ENCODE assay signal across 8 cellular contexts in genomic region chr2:230713331-230714121, GRCh38. TPM values are rescaled to one million over a fixed set of nuclear protein-coding genes. Genes with fewer than 3 reads are reported as not detected.
A peak's percentile ranks its signal among the peaks of the same experiment; 100 is the strongest.
DNase-seq lines count a peak whose midpoint lies in the region; ATAC-seq and TF ChIP-seq lines count a peak whose summit lies in the region.

No MANE protein-coding gene starts in this region.

- ATAC-seq in GM21526 (IDR thresholded peaks at IDR 0.05; ENCODE audit: low FRiP score, unreplicated experiment) (peak; percentile 22), left lobe of liver (peak; percentile 59)

- H3K27ac ChIP-seq in CD8-positive, alpha-beta memory T cell (ENCODE audit: low read depth, low read length), result peak overlapping the region; percentile 71
- H3K27ac ChIP-seq in Karpas-422 (ENCODE audit: low read length), result peak overlapping the region; percentile 46
- H3K27ac ChIP-seq in colonic mucosa, result peak overlapping the region; percentile 97

- no peaks in the 10 kb centered on the region for H3K36me3 ChIP-seq in CD8-positive, alpha-beta memory T cell (ENCODE audit: insufficient read depth, low read length)
- H3K36me3 ChIP-seq in Karpas-422 (ENCODE audit: insufficient read depth, low read length), result no peaks in the 10 kb centered on the region
- H3K36me3 ChIP-seq in colonic mucosa, result no peaks in the 10 kb centered on the region

- H3K79me2 ChIP-seq in Karpas-422 (ENCODE audit: low read length), result peaks cover 56% of the 10 kb centered on the region

- H3K27ac Mint-ChIP-seq in CD8-positive, alpha-beta memory T cell, result peak overlapping the region; percentile 86 to 100 (median 96)

- TF ChIP-seq CTCF in colonic mucosa (IDR thresholded peaks at IDR 0.05), result no peak

- H3K9me2 ChIP-seq in Karpas-422 (replicated peaks; ENCODE audit: insufficient read depth, low read length), result no peaks in the 10 kb centered on the region

- H3K9me3 ChIP-seq in CD8-positive, alpha-beta memory T cell (ENCODE audit: low read length), result no peaks in the 10 kb centered on the region
- no peaks in the 10 kb centered on the region for H3K9me3 ChIP-seq in Karpas-422 (ENCODE audit: low read length)
- H3K9me3 ChIP-seq in colonic mucosa, result no peaks in the 10 kb centered on the region

- CTCF ChIA-PET in CD8-positive, alpha-beta memory T cell (lab: Charles Lee), result interaction anchor here (0.7 to 3.5 kb wide), 21 partner anchors 9 to 110 kb away, joined by 3 to 34 read pairs (median 4); no protein-coding TSS in a partner anchor

- H3K4me1 Mint-ChIP-seq in CD8-positive, alpha-beta memory T cell, result peaks cover 42 to 54% (median 50%) of the 10 kb centered on the region in 3 donors

- POLR2A ChIA-PET in CD8-positive, alpha-beta memory T cell (lab: Charles Lee), result interaction anchor here (0.6 to 2.1 kb wide), 9 partner anchors 9 to 111 kb away, joined by 3 to 12 read pairs (median 4); no protein-coding TSS in a partner anchor

- H3K27me3 ChIP-seq in CD8-positive, alpha-beta memory T cell (ENCODE audit: insufficient read depth, low read length, poor library complexity, severe bottlenecking), result no peaks in the 10 kb centered on the region
- no peaks in the 10 kb centered on the region for H3K27me3 ChIP-seq in Karpas-422 (ENCODE audit: low read length)
- H3K27me3 ChIP-seq in colonic mucosa, result no peaks in the 10 kb centered on the region

- peak overlapping the region; percentile 96 for H3K4me3 ChIP-seq in CD8-positive, alpha-beta memory T cell (ENCODE audit: low read length)
- peak overlapping the region; percentile 79 for H3K4me3 ChIP-seq in Karpas-422 (ENCODE audit: low read length)
- peak overlapping the region; percentile 98 for H3K4me3 ChIP-seq in colonic mucosa

- intact Hi-C loops in colonic mucosa (cut with DNase I), result loop anchor here (5.0 kb wide), 1 partner anchor 84 kb away; no protein-coding TSS in a partner anchor

- peak overlapping the region; percentile 82 for H3K9ac ChIP-seq in Karpas-422 (ENCODE audit: low read length)
- peak overlapping the region; percentile 80 to 99 for H3K9ac ChIP-seq in colonic mucosa (ENCODE audit: low read depth in 2 of 2, low read length in 2 of 2)

- H3K4me1 ChIP-seq in CD8-positive, alpha-beta memory T cell (ENCODE audit: insufficient read depth, low read length), result peaks cover 45% of the 10 kb centered on the region
- H3K4me1 ChIP-seq in Karpas-422 (ENCODE audit: low read length), result peaks cover 44% of the 10 kb centered on the region
- H3K4me1 ChIP-seq in colonic mucosa, result peaks cover 17% of the 10 kb centered on the region

- DNase-seq in CD8-positive, alpha-beta memory T cell, result peak; percentile 10 to 58 (median 19)
- DNase-seq in Karpas-422 (peak; percentile 67), colonic mucosa (peak; percentile 67), left lobe of liver (ENCODE audit: low spot score) (peak; percentile 64), SKM-1 (lab: John Stamatoyannopoulos, UW; ENCODE audit: unreplicated experiment) (no peak)
- peak; percentile 53 for DNase-seq in activated CD4-positive, CD25-positive, alpha-beta regulatory T cell treated with anti-CD3 and anti-CD28 coated beads, Interleukin-2, amount 50 U/mL, for 72 hours
- peak; percentile 26 to 36 for DNase-seq in stimulated activated CD4-positive, alpha-beta T cell treated with anti-CD3 and anti-CD28 coated beads, Interleukin-2, amount 100 ng/mL, for 48 hours

- H3K4me2 ChIP-seq in Karpas-422 (ENCODE audit: low read depth, low read length, poor library complexity, severe bottlenecking), result peak overlapping the region; percentile 95

- no peaks in the 10 kb centered on the region for H3K9me3 Mint-ChIP-seq in CD8-positive, alpha-beta memory T cell

- H4K20me1 ChIP-seq in Karpas-422 (ENCODE audit: insufficient read depth, low read depth, low read length), result peaks cover 29% of the 10 kb centered on the region; the same call in 1 of the 2 replicates

- H3K4me3 Mint-ChIP-seq in CD8-positive, alpha-beta memory T cell, result peak overlapping the region; percentile 91 to 100 (median 94)

- H3K27me3 Mint-ChIP-seq in CD8-positive, alpha-beta memory T cell, result no peaks in the 10 kb centered on the region

- H3K36me3 Mint-ChIP-seq in CD8-positive, alpha-beta memory T cell, result peaks cover 0 to 24% (median 0%) of the 10 kb centered on the region in 3 donors

- H2AFZ ChIP-seq in Karpas-422 (ENCODE audit: low read length), result no peak overlapping the region

RNA-seq across cellular contexts. Expression of gene CAB39, which starts 0.9 kb away (rescaled TPM):
- total RNA-seq in CD8-positive, alpha-beta memory T cell, result 100 to 1,000 TPM; 136 to 147 TPM
- 80.8 TPM for polyA plus RNA-seq in CD8-positive, alpha-beta memory T cell
- total RNA-seq in Karpas-422 (2014; rRNA removed; shearing (Covaris generic); ENCODE audit: low replicate concordance), result 45.5 and 89.3 TPM in 2 replicates
- total RNA-seq in colonic mucosa, result 100 to 1,000 TPM in 1 of 2 donors, 10 to 100 TPM in 1; 87.8 to 121 TPM
- 22.6 TPM for total RNA-seq in left lobe of liver

Comparison
In these comparisons a context has a peak if more than half of its experiments do, and no peak if none do; other contexts are left out.
1. H3K27ac ChIP-seq: peak in every context shown above with its lines; median percentile 97 in colonic mucosa; 71 in CD8-positive, alpha-beta memory T cell; 46 in Karpas-422.